Comparison of ENCODE assay signal across 8 cellular contexts in the genomic region with DNA sequence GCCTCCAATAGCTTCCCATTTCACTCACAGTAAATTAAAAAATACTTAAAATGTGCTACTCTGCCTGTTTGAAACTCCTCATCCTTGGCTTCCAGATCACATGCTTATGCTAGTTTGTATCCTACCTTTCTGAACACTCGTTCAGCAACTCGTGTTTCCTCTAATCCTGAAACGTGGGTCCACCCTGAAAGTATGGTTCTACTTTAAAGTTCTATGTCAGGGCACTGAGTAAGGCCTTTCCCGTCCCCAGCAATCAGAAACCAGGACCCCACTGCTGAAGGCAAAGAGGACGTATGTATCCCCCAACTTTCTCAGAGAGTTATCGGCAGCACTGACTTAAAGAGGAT. TPM values are rescaled to one million over a fixed set of nuclear protein-coding genes. Genes with fewer than 3 reads are reported as not detected.
DNase-seq lines count a peak whose midpoint lies in the region; ATAC-seq and TF ChIP-seq lines count a peak whose summit lies in the region.

No MANE protein-coding gene starts in this region.

- TF ChIP-seq CTCF in GM12875 (IDR thresholded peaks at IDR 0.05; ENCODE audit: borderline replicate concordance, insufficient read depth, low read depth, low read length), result no peak
- no peak for TF ChIP-seq CTCF in natural killer cell (IDR thresholded peaks at IDR 0.05)

- H3K4me3 ChIP-seq in GM12875 (ENCODE audit: low read depth, low read length), result peak overlapping the region; percentile 89
- peak overlapping the region; percentile 98 for H3K4me3 ChIP-seq in effector memory CD4-positive, alpha-beta T cell (ENCODE audit: insufficient read depth, low read depth, low read length, poor library complexity, severe bottlenecking)

- intact Hi-C loops in natural killer cell (cut with micrococcal nuclease), result loop anchor here (5.0 to 10.0 kb wide), 2 partner anchors 94 to 334 kb away; a partner anchor contains a TSS

- peak overlapping the region; percentile 98 for H3K4me3 Mint-ChIP-seq in natural killer cell

- no peaks in the 10 kb centered on the region for H3K9me3 ChIP-seq in effector memory CD4-positive, alpha-beta T cell (ENCODE audit: control insufficient read depth, low read length)

- H3K27me3 ChIP-seq in effector memory CD4-positive, alpha-beta T cell (replicated peaks; ENCODE audit: control insufficient read depth, insufficient read depth, low read length, poor library complexity, severe bottlenecking), result no peaks in the 10 kb centered on the region

- H3K27ac ChIP-seq in effector memory CD4-positive, alpha-beta T cell (ENCODE audit: insufficient read depth, low read length, poor library complexity, severe bottlenecking), result peak overlapping the region; percentile 61

- no peaks in the 10 kb centered on the region for H3K9me3 Mint-ChIP-seq in natural killer cell

- H3K4me1 Mint-ChIP-seq in natural killer cell, result peaks cover 33 to 39% of the 10 kb centered on the region in 2 donors

- peaks cover 13 to 25% of the 10 kb centered on the region in 2 donors for H3K27me3 Mint-ChIP-seq in natural killer cell (ENCODE audit: low read depth in 2 of 2)

- no peak for ATAC-seq in natural killer cell
- ATAC-seq in HG02623 (IDR thresholded peaks at IDR 0.05; ENCODE audit: unreplicated experiment), result no peak

- peak; percentile 31 for DNase-seq in NCI-H146 treated with DMSO at 0.1 percent for 48 hours (lab: John Stamatoyannopoulos, UW; ENCODE audit: unreplicated experiment)
- no peak for DNase-seq in effector memory CD4-positive, alpha-beta T cell
- no peak for DNase-seq in natural killer cell
- no peak for DNase-seq in mucosa of gallbladder (ENCODE audit: low spot score)
- no peak for DNase-seq in stimulated activated CD4-positive, alpha-beta T cell treated with anti-CD3 and anti-CD28 coated beads, Interleukin-4, amount 100 ng/mL, for 24 hours
- no peak for DNase-seq in NCI-H446 treated with DMSO at 0.1 percent for 48 hours (lab: John Stamatoyannopoulos, UW)

- no peaks in the 10 kb centered on the region for H3K36me3 Mint-ChIP-seq in natural killer cell

- peak overlapping the region; percentile 90 to 93 for H3K27ac Mint-ChIP-seq in natural killer cell

- H3K4me1 ChIP-seq in effector memory CD4-positive, alpha-beta T cell (ENCODE audit: control insufficient read depth, insufficient read depth, low read length, poor library complexity, severe bottlenecking), result peaks cover 6% of the 10 kb centered on the region

- H3K36me3 ChIP-seq in effector memory CD4-positive, alpha-beta T cell (ENCODE audit: control insufficient read depth, insufficient read depth, low read length), result no peaks in the 10 kb centered on the region

RNA-seq across cellular contexts. Expression of a gene that starts 0.4 kb away (rescaled TPM):
- 10 to 100 TPM; 29.5 to 52.9 (median 34.3) TPM for total RNA-seq in natural killer cell
- 20.8 TPM for total RNA-seq in mucosa of gallbladder

RNA-seq across cellular contexts. Expression of a gene that starts 13.6 kb away (rescaled TPM):
- total RNA-seq in natural killer cell, result 10 to 100 TPM in 1 of 3 donors, 1 to 10 TPM in 2; 1.4 to 13.5 (median 7.5) TPM
- total RNA-seq in mucosa of gallbladder, result 4.6 TPM
